ENCODE assay signal across 21 cellular contexts in genomic region chr19:33241091-33241529, GRCh38. TPM values are rescaled to one million over a fixed set of nuclear protein-coding genes. Genes with fewer than 3 reads are reported as not detected.
DNase-seq lines count a peak whose midpoint lies in the region; ATAC-seq and TF ChIP-seq lines count a peak whose summit lies in the region.
"Had no signal": no experiment of that assay in that cellular context is flagged by ENCODE, and none has a peak within 500 bp of the region (broad histone marks: within the 10 kb centered on the region; RNA-seq: fewer than 3 reads in every experiment).

No MANE protein-coding gene starts in this region.

- peak overlapping the region; percentile 73 for H2AFZ ChIP-seq in HCT116 (ENCODE audit: low read depth, low read length, poor library complexity, severe bottlenecking)

- ATAC-seq in HCT116 (peak; percentile 53), left lung (peak; percentile 6), sciatic nerve (peak; percentile 54), HG03460 (IDR thresholded peaks at IDR 0.05; ENCODE audit: unreplicated experiment) (no peak), HG03521 (IDR thresholded peaks at IDR 0.05; ENCODE audit: unreplicated experiment) (no peak)
- ATAC-seq in central memory CD8-positive, alpha-beta T cell (replicated peaks; ENCODE audit: extremely low read depth, poor library complexity, severe bottlenecking) = peak; percentile 24

- intact Hi-C loops in HCT116 (cut with micrococcal nuclease) (loop anchor here (1.0 kb wide), 2 partner anchors 165 to 530 kb away; no protein-coding TSS in a partner anchor), left lung (cut with DNase I) (no loop called here), sciatic nerve (cut with DNase I) (no loop called here)

- H3K36me3 ChIP-seq in HCT116 (ENCODE audit: control insufficient read depth in 1 of 2, insufficient read depth in 2 of 2, low read length in 2 of 2) (no peaks in the 10 kb centered on the region), left lung (no peaks in the 10 kb centered on the region)
- H3K36me3 ChIP-seq: cardiac muscle cell, HAP-1 had no signal

- peaks cover 0 to 11% of the 10 kb centered on the region in 2 experiments; a peak in 2 of 4 replicates for H3K4me1 ChIP-seq in HCT116 (ENCODE audit: control insufficient read depth in 1 of 2, insufficient read depth in 2 of 2, low read length in 2 of 2)
- H3K4me1 ChIP-seq in left lung = peaks cover 0 to 9% of the 10 kb centered on the region in 2 donors
- H3K4me1 ChIP-seq: HAP-1 had no signal

- RAD21 ChIA-PET in HCT116 (lab: Charles Lee; ENCODE audit: low non-redundant PET in 1 of 2, low total read pairs in 2 of 2, uncharacterized antibody in 2 of 2, unreplicated experiment in 2 of 2) = interaction anchor here (0.6 to 0.7 kb wide), 4 partner anchors 39 to 221 kb away, joined by 3 to 7 read pairs (median 5); no protein-coding TSS in a partner anchor

- H3K27ac ChIP-seq in HCT116 (ENCODE audit: low read depth, low read length) = no peak overlapping the region; the same call in 1 of the 2 replicates
- H3K27ac ChIP-seq in left lung = no peak overlapping the region
- H3K27ac ChIP-seq: cardiac muscle cell had no signal

- no peaks in the 10 kb centered on the region for H3K27me3 Mint-ChIP-seq in central memory CD8-positive, alpha-beta T cell
- peaks cover 37% of the 10 kb centered on the region for H3K27me3 Mint-ChIP-seq in nephron progenitor cell (ENCODE audit: low read depth, poor library complexity)

- H4K20me1 ChIP-seq in HCT116 (ENCODE audit: insufficient read depth) = no peaks in the 10 kb centered on the region

- no peak for TF ChIP-seq RAD21 in HCT116 (IDR thresholded peaks at IDR 0.05; ENCODE audit: low read depth)

- peaks cover 22% of the 10 kb centered on the region for H3K4me1 Mint-ChIP-seq in central memory CD8-positive, alpha-beta T cell
- H3K4me1 Mint-ChIP-seq in nephron progenitor cell = no peaks in the 10 kb centered on the region
- H3K4me1 Mint-ChIP-seq: naive B cell had no signal

- H3K27me3 ChIP-seq in HCT116 (ENCODE audit: insufficient read depth, low read length) = no peaks in the 10 kb centered on the region
- H3K27me3 ChIP-seq in left lung = peaks cover 0 to 30% of the 10 kb centered on the region in 2 donors
- H3K27me3 ChIP-seq: cardiac muscle cell had no signal

- H3K9ac ChIP-seq in HCT116 (ENCODE audit: low read length) = 0 out of 2 replicates have a peak overlapping the region, but pooled peaks have one; percentile 10

- no peaks in the 10 kb centered on the region for H3K36me3 Mint-ChIP-seq in central memory CD8-positive, alpha-beta T cell (ENCODE audit: insufficient read depth)
- no peaks in the 10 kb centered on the region for H3K36me3 Mint-ChIP-seq in nephron progenitor cell (ENCODE audit: low read depth)
- H3K36me3 Mint-ChIP-seq: naive B cell had no signal

- H3K9me3 ChIP-seq in HCT116 (ENCODE audit: control insufficient read depth in 1 of 2, insufficient read depth in 1 of 2, low read depth in 1 of 2, low read length in 2 of 2) (peaks cover 9 to 11% of the 10 kb centered on the region in 2 experiments; a peak in 2 of 4 replicates), left lung (peaks cover 0 to 11% of the 10 kb centered on the region in 2 donors)

- DNase-seq in HCT116 (ENCODE audit: low read depth, low spot score) (no peak), left lung (peak in 1 of 2 donors; percentile 54), sciatic nerve (ENCODE audit: low spot score) (no peak), nephron progenitor cell (no peak)
- DNase-seq in central memory CD8-positive, alpha-beta T cell (ENCODE audit: low spot score in 2 of 2) = no peak
- DNase-seq: activated CD4-positive, alpha-beta memory T cell treated with anti-CD3 and anti-CD28 coated beads, Interleukin-2, amount 10 ng/mL, durations not matched to agents 7 days and 5 days; DMS 273 treated with DMSO at 0.1 percent for 48 hours; effector CD8-positive, alpha-beta T cell; mesenchymal stem cell; naive B cell; NCI-H1048; NCI-H187 treated with DMSO at 0.1 percent for 48 hours; NCI-H2227 treated with DMSO at 0.1 percent for 48 hours; Right ventricle myocardium superior; SW 1271 had no signal

- H3K9me2 ChIP-seq in HCT116 (ENCODE audit: insufficient read depth) = no peaks in the 10 kb centered on the region

- no TSS peak for BruUV-seq in HCT116 (replicated peaks; lab: Mats Ljungman, UMichigan)

- peak overlapping the region; percentile 55 for H3K4me2 ChIP-seq in HCT116 (ENCODE audit: low read length)

- no peak overlapping the region for H3K4me3 Mint-ChIP-seq in central memory CD8-positive, alpha-beta T cell
- no peak overlapping the region for H3K4me3 Mint-ChIP-seq in nephron progenitor cell
- H3K4me3 Mint-ChIP-seq: activated CD4-positive, alpha-beta memory T cell treated with anti-CD3 and anti-CD28 coated beads, Interleukin-2, amount 10 ng/mL, durations not matched to agents 7 days and 5 days; CD4-positive, alpha-beta T cell; naive B cell had no signal

- H3K9me3 Mint-ChIP-seq in central memory CD8-positive, alpha-beta T cell = no peaks in the 10 kb centered on the region
- no peaks in the 10 kb centered on the region for H3K9me3 Mint-ChIP-seq in nephron progenitor cell
- H3K9me3 Mint-ChIP-seq: activated CD4-positive, alpha-beta memory T cell treated with anti-CD3 and anti-CD28 coated beads, Interleukin-2, amount 10 ng/mL, durations not matched to agents 7 days and 5 days; CD4-positive, alpha-beta T cell had no signal

- no peak overlapping the region for H3K4me3 ChIP-seq in HCT116 (replicated peaks in 1 of 2; ENCODE audit: low read depth in 1 of 2, low read length in 2 of 2)
- H3K4me3 ChIP-seq in left lung = no peak overlapping the region
- H3K4me3 ChIP-seq: cardiac muscle cell, HAP-1 had no signal

- TF ChIP-seq CTCF in HCT116 (IDR thresholded peaks at IDR 0.05 in 2 of 3, conservative IDR thresholded peaks at IDR 0.05 in 1 of 3; ENCODE audit: borderline replicate concordance in 1 of 3, insufficient read depth in 1 of 3, low read depth in 2 of 3, low read length in 2 of 3) (no peak), left lung (IDR thresholded peaks at IDR 0.05) (no peak), nephron progenitor cell (IDR thresholded peaks at IDR 0.05) (no peak)

- POLR2A ChIA-PET in HCT116 (lab: Charles Lee) = no interaction called here

- CTCF ChIA-PET in HCT116 (lab: Charles Lee) = interaction anchor here (0.5 to 0.6 kb wide), 2 partner anchors 175 to 469 kb away, joined by 3 to 4 read pairs; no protein-coding TSS in a partner anchor

- no peak for TF ChIP-seq POLR2A in HCT116 (IDR thresholded peaks at IDR 0.05; ENCODE audit: borderline replicate concordance, extremely low read depth, insufficient read depth, insufficient read length)

- H3K27ac Mint-ChIP-seq in central memory CD8-positive, alpha-beta T cell (ENCODE audit: low read depth) = no peak overlapping the region
- H3K27ac Mint-ChIP-seq in nephron progenitor cell = no peak overlapping the region
- H3K27ac Mint-ChIP-seq: activated CD4-positive, alpha-beta memory T cell treated with anti-CD3 and anti-CD28 coated beads, Interleukin-2, amount 10 ng/mL, durations not matched to agents 7 days and 5 days; CD4-positive, alpha-beta T cell; naive B cell had no signal

- H3K79me2 ChIP-seq in HCT116 (ENCODE audit: insufficient read depth, low read length) = no peaks in the 10 kb centered on the region

TF ChIP-seq in HCT116, 20 proteins besides CTCF, POLR2A, EP300 and RAD21:
- TF ChIP-seq FOSL1 (IDR thresholded peaks at IDR 0.05; ENCODE audit: low read depth) (no peak), SIN3A (IDR thresholded peaks at IDR 0.05; ENCODE audit: low read depth) (no peak), CEBPB (IDR thresholded peaks at IDR 0.05; ENCODE audit: low read depth) (no peak), SP1 (IDR thresholded peaks at IDR 0.05; ENCODE audit: low read depth) (no peak), YY1 (IDR thresholded peaks at IDR 0.05; ENCODE audit: extremely low read depth, insufficient replicate concordance, low read depth, low read length) (no peak), EZH2phosphoT487 (IDR thresholded peaks at IDR 0.05; ENCODE audit: borderline replicate concordance) (no peak), ELF1 (IDR thresholded peaks at IDR 0.05; ENCODE audit: borderline replicate concordance, low read depth) (no peak), REST (IDR thresholded peaks at IDR 0.05; ENCODE audit: low read depth) (no peak)

RNA-seq across cellular contexts. Expression of gene SLC7A10, which starts 15.5 kb away (rescaled TPM):
- total RNA-seq in HCT116 (2021; ENCODE audit: unreplicated experiment) = 0.25 TPM
- polyA plus RNA-seq in HCT116 (2012) = 0.22 TPM in 1 of 2 replicates, not detected in the other
- under 1 TPM in 1 of 2 donors, not detected in 1; 0.50 TPM for total RNA-seq in left lung
- total RNA-seq in sciatic nerve = 9.0 TPM
- total RNA-seq: activated CD4-positive, alpha-beta memory T cell treated with anti-CD3 and anti-CD28 coated beads, Interleukin-2, amount 10 ng/mL, durations not matched to agents 7 days and 5 days; cardiac muscle cell; CD4-positive, alpha-beta T cell; G401 had no signal
- polyA plus RNA-seq: cardiac muscle cell had no signal

RNA-seq across cellular contexts. Expression of gene LRP3, which starts 47.0 kb away (rescaled TPM):
- total RNA-seq in HCT116 (2021; ENCODE audit: unreplicated experiment) = 29.0 TPM
- polyA plus RNA-seq in HCT116 (2012) = 17.9 and 19.3 TPM in 2 replicates
- total RNA-seq in left lung = 10 to 100 TPM; 18.1 to 33.5 TPM
- 21.7 TPM for total RNA-seq in sciatic nerve
- total RNA-seq: activated CD4-positive, alpha-beta memory T cell treated with anti-CD3 and anti-CD28 coated beads, Interleukin-2, amount 10 ng/mL, durations not matched to agents 7 days and 5 days had no signal

Comparison
In these comparisons a context has a peak if more than half of its experiments do, and no peak if none do; other contexts are left out.
1. ATAC-seq: peak in HCT116 (single experiment), central memory CD8-positive, alpha-beta T cell (single experiment), left lung (single experiment) and sciatic nerve (single experiment); none in HG03460 (single experiment) and HG03521 (single experiment).